6 cellular contexts compared by ENCODE assay signal in the genomic region with DNA sequence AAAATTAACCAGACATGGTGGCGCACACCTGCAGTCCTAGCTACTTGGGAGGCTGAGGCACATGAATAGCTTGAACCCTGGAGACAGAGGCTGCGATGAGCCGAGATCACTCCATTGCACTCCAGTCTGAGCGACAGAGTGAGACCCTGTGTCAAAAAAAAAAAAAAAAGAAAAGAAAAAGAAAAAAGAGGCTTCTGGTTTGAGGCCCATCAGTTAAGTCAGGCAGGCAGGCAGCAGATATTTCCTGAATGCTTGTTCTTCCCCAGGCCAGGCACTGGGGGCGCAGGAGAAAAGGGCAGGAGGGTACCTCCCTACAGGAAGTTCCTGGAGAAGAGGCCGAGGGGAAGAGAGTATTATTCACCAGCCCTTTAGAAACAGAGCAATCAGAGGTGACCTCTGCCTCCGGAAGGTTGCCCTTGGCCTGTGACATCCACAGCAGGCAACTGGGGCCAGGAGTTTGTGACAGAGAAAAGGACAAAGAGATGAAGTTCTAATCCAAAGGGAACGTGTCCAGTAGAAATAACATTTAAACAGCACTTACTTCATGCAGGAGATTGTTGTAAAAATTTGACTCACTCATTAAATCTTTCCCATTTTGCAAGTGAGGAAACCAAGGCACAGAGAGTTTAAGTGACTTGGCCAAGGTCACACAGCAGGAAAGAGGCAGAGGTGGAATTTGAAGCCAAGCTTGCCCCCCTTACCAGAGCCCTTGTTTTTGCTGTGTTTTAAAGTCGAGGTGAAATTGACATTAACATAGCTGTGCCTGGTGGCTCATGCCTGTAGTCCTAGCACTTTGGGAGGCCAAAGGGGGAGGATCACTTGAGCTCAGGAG. TPM values are rescaled to one million over a fixed set of nuclear protein-coding genes. Genes with fewer than 3 reads are reported as not detected.
DNase-seq lines count a peak whose midpoint lies in the region; ATAC-seq, FAIRE-seq and TF ChIP-seq lines count a peak whose summit lies in the region.

No MANE protein-coding gene starts in this region.

- no peak overlapping the region for H3K4me3 Mint-ChIP-seq in CD4-positive, alpha-beta T cell

- ATAC-seq in CD4-positive, alpha-beta T cell (ENCODE audit: poor library complexity) = no peak
- no peak for ATAC-seq in GM19324 (IDR thresholded peaks at IDR 0.05; ENCODE audit: low FRiP score, unreplicated experiment)

- no peaks in the 10 kb centered on the region for H3K27me3 Mint-ChIP-seq in CD4-positive, alpha-beta T cell

- CTCF ChIA-PET in CD4-positive, alpha-beta T cell (lab: Charles Lee) = interaction anchor here (0.7 to 1.8 kb wide), 2 partner anchors 10 to 497 kb away, joined by 3 to 6 read pairs; no protein-coding TSS in a partner anchor

- H3K9me3 ChIP-seq in CD4-positive, alpha-beta T cell (ENCODE audit: control insufficient read depth, low read length) = no peaks in the 10 kb centered on the region

- no peak for DNase-seq in CD4-positive, alpha-beta T cell
- DNase-seq in bronchial epithelial cell (ENCODE audit: low read depth) = no peak
- DNase-seq in renal cortical epithelial cell (ENCODE audit: low read depth) = peak; percentile 53
- no peak for DNase-seq in NCI-H187 (lab: John Stamatoyannopoulos, UW)

- no peak overlapping the region for H3K4me3 ChIP-seq in bronchial epithelial cell (ENCODE audit: low read depth, low read length)

- intact Hi-C loops in CD4-positive, alpha-beta T cell (cut with DNase I, micrococcal nuclease) = loop anchor here in 1 of 2 experiments (1.0 kb wide), 1 partner anchor 16 kb away; no protein-coding TSS in a partner anchor

- peak overlapping the region; percentile 44 for H3K27ac Mint-ChIP-seq in CD4-positive, alpha-beta T cell

- H3K36me3 ChIP-seq in bronchial epithelial cell (ENCODE audit: control insufficient read depth, insufficient read depth, low read length) = no peaks in the 10 kb centered on the region

- H3K36me3 Mint-ChIP-seq in CD4-positive, alpha-beta T cell (ENCODE audit: low read depth) = no peaks in the 10 kb centered on the region

- peaks cover 18% of the 10 kb centered on the region for H3K4me1 Mint-ChIP-seq in CD4-positive, alpha-beta T cell (ENCODE audit: low read depth)

- no peaks in the 10 kb centered on the region for H3K9me3 Mint-ChIP-seq in CD4-positive, alpha-beta T cell

- peak; percentile 26 for TF ChIP-seq CTCF in CD4-positive, alpha-beta T cell (IDR thresholded peaks at IDR 0.05)
- TF ChIP-seq CTCF in LNCAP (IDR thresholded peaks at IDR 0.05) (peak; percentile 27; the same call in 1 of the 2 replicates), bronchial epithelial cell (IDR thresholded peaks at IDR 0.05; ENCODE audit: insufficient read depth, low read length, severe bottlenecking) (peak; percentile 43)

- POLR2A ChIA-PET in CD4-positive, alpha-beta T cell (lab: Charles Lee) = no interaction called here

- H3K27ac ChIP-seq in CD4-positive, alpha-beta T cell (ENCODE audit: low read depth, low read length) = no peak overlapping the region

- H3K27me3 ChIP-seq in CD4-positive, alpha-beta T cell (ENCODE audit: control insufficient read depth, insufficient read depth, low read length) = no peaks in the 10 kb centered on the region
- H3K27me3 ChIP-seq in bronchial epithelial cell (ENCODE audit: control insufficient read depth, insufficient read depth, low read length) = no peaks in the 10 kb centered on the region

- FAIRE-seq in bronchial epithelial cell (lab: Jason Lieb, UNC) = no peak

RNA-seq across cellular contexts. Expression of a gene that starts 4.3 kb away (rescaled TPM):
- total RNA-seq in CD4-positive, alpha-beta T cell = not detected
- total RNA-seq in bronchial epithelial cell (not detected in 2 replicates), renal cortical epithelial cell (not detected in 2 replicates)

RNA-seq across cellular contexts. Expression of a gene that starts 7.9 kb away (rescaled TPM):
- 10 to 100 TPM; 25.0 to 26.7 TPM for total RNA-seq in CD4-positive, alpha-beta T cell
- total RNA-seq in bronchial epithelial cell (0.26 TPM in 2 replicates), renal cortical epithelial cell (4.7 and 14.1 TPM in 2 replicates)

RNA-seq across cellular contexts. Expression of a gene that starts 17.5 kb away (rescaled TPM):
- total RNA-seq in CD4-positive, alpha-beta T cell = 10 to 100 TPM; 14.6 to 16.3 TPM
- total RNA-seq in bronchial epithelial cell = 0.79 and 2.2 TPM in 2 replicates
- 1.6 and 11.6 TPM in 2 replicates for total RNA-seq in renal cortical epithelial cell

RNA-seq across cellular contexts. Expression of a gene that starts 38.3 kb away (rescaled TPM):
- under 1 TPM in 1 of 2 experiments, not detected in 1; 0.25 TPM for total RNA-seq in CD4-positive, alpha-beta T cell
- total RNA-seq in bronchial epithelial cell = not detected in 2 replicates
- 0.35 and 0.70 TPM in 2 replicates for total RNA-seq in renal cortical epithelial cell

RNA-seq across cellular contexts. Expression of a gene that starts 49.0 kb away (rescaled TPM):
- total RNA-seq in CD4-positive, alpha-beta T cell = under 1 TPM; 0.39 to 0.49 TPM
- total RNA-seq in bronchial epithelial cell = 0.26 and 1.4 TPM in 2 replicates
- total RNA-seq in renal cortical epithelial cell = 1.3 and 1.6 TPM in 2 replicates
